In the genomic region with DNA sequence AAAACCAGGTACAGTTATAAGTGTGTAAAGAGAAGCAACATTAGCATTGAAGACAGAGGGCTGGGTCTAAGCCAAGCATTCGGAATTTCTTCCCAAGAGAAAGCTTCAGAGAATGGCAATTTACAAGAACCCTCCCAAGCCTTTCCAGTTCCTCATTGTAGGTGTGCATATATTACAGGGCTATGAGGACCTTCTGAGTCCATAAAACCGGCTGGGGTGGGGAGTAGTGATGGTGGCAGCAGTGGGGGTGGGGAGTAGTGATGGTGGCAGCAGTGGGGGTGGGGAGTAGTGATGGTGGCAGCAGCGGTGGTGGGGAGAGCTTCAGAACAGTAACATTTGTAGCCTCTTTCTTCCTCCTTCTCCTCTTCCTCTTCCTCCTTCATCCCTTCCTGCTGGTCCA, we compare ENCODE assay signal across 12 cellular contexts.
DNase-seq lines count a peak whose midpoint lies in the region; ATAC-seq and TF ChIP-seq lines count a peak whose summit lies in the region.
"Had no signal": no experiment of that assay in that cellular context is flagged by ENCODE, and none has a peak within 500 bp of the region (broad histone marks: within the 10 kb centered on the region; RNA-seq: fewer than 3 reads in every experiment).

No MANE protein-coding gene starts in this region.

- H3K27me3 Mint-ChIP-seq in glutamatergic neuron (ENCODE audit: unreplicated experiment): peaks cover 15% of the 10 kb centered on the region
- no peaks in the 10 kb centered on the region for H3K27me3 Mint-ChIP-seq in nephron (ENCODE audit: low read depth)

- peak; percentile 45 for DNase-seq in NCI-H146 treated with DMSO at 0.1 percent for 48 hours (lab: John Stamatoyannopoulos, UW; ENCODE audit: unreplicated experiment)
- DNase-seq in glutamatergic neuron: no peak
- no peak for DNase-seq in A172 (ENCODE audit: low spot score)
- DNase-seq in cerebellar nuclear complex (lab: John Stamatoyannopoulos, UW): no peak
- DNase-seq: ACHN; AML-193; CD4-positive, alpha-beta T cell; DMS153; DMS79; GDM1 had no signal

- TF ChIP-seq CTCF in glutamatergic neuron (IDR thresholded peaks at IDR 0.05; ENCODE audit: partially characterized antibody, unreplicated experiment): no peak
- TF ChIP-seq CTCF in nephron (IDR thresholded peaks at IDR 0.05; ENCODE audit: unreplicated experiment in 3 of 3): no peak

- no peak for ATAC-seq in HG03432 (IDR thresholded peaks at IDR 0.05; ENCODE audit: unreplicated experiment)

- peaks cover 13% of the 10 kb centered on the region for H3K36me3 Mint-ChIP-seq in glutamatergic neuron (ENCODE audit: unreplicated experiment)
- peaks cover 14% of the 10 kb centered on the region for H3K36me3 Mint-ChIP-seq in nephron (ENCODE audit: low read depth)

- peaks cover 44% of the 10 kb centered on the region for H3K4me1 Mint-ChIP-seq in glutamatergic neuron (ENCODE audit: low read depth, unreplicated experiment)
- H3K4me1 Mint-ChIP-seq in nephron: peaks cover 63% of the 10 kb centered on the region

- H3K9me3 Mint-ChIP-seq in glutamatergic neuron (ENCODE audit: unreplicated experiment): peaks cover 29% of the 10 kb centered on the region
- peaks cover 5% of the 10 kb centered on the region for H3K9me3 Mint-ChIP-seq in nephron
- H3K9me3 Mint-ChIP-seq: CD4-positive, alpha-beta T cell had no signal

- H3K27ac Mint-ChIP-seq in glutamatergic neuron (ENCODE audit: unreplicated experiment) (peak overlapping the region; percentile 39), nephron (peak overlapping the region; percentile 95 to 99 (median 99))
- H3K27ac Mint-ChIP-seq: CD4-positive, alpha-beta T cell had no signal

- H3K4me3 Mint-ChIP-seq in glutamatergic neuron (ENCODE audit: unreplicated experiment) (no peak overlapping the region), nephron (no peak overlapping the region)
- H3K4me3 Mint-ChIP-seq: CD4-positive, alpha-beta T cell had no signal
